In the genomic region with DNA sequence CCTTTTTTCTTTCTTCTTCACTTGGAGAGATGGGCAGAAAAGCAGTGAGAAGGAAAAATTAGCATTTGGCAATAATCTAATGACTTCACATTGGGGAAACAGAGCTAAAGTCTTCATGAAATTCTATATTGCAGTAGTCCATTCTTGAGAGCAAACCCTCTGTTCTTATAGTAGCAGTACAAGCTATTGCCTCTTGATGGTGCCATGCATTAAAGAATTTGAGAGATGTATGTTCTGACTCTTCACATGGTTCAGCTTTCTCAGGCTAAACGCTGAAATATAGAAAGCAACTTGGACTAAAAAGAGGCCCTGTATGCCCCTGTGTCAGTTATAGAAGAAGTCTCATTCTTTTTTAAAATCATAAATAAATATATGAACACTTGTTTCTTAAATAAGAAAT, we compare ENCODE assay signal across 8 cellular contexts. TPM values are rescaled to one million over a fixed set of nuclear protein-coding genes. Genes with fewer than 3 reads are reported as not detected.
DNase-seq lines count a peak whose midpoint lies in the region; ATAC-seq and TF ChIP-seq lines count a peak whose summit lies in the region.

No MANE protein-coding gene starts in this region.

- POLR2A ChIA-PET in activated CD4-positive, alpha-beta T cell treated with anti-CD3 and anti-CD28 coated beads for 36 hours (lab: Charles Lee), result no interaction called here
- POLR2A ChIA-PET in activated CD4-positive, alpha-beta T cell treated with anti-CD3 and anti-CD28 coated beads, Interleukin-2, amount 10 ng/mL, durations not matched to agents 7 days and 5 days (lab: Charles Lee), result no interaction called here

- no peaks in the 10 kb centered on the region for H3K27me3 ChIP-seq in dorsolateral prefrontal cortex
- no peaks in the 10 kb centered on the region for H3K27me3 ChIP-seq in tibial artery

- no peak overlapping the region for H3K27ac ChIP-seq in dorsolateral prefrontal cortex
- H3K27ac ChIP-seq in tibial artery, result no peak overlapping the region

- no peak overlapping the region for H3K27ac Mint-ChIP-seq in activated CD4-positive, alpha-beta T cell treated with anti-CD3 and anti-CD28 coated beads for 36 hours
- H3K27ac Mint-ChIP-seq in activated CD4-positive, alpha-beta T cell treated with anti-CD3 and anti-CD28 coated beads, Interleukin-2, amount 10 ng/mL, durations not matched to agents 7 days and 5 days, result no peak overlapping the region
- H3K27ac Mint-ChIP-seq in stimulated activated effector memory CD8-positive, alpha-beta T cell treated with anti-CD3 and anti-CD28 coated beads, Interleukin-12 subunit alpha, Interleukin-12 subunit beta, amount 100 ng/mL, for 72 hours, result no peak overlapping the region

- intact Hi-C loops in activated CD4-positive, alpha-beta T cell treated with anti-CD3 and anti-CD28 coated beads for 36 hours (cut with DNase I, micrococcal nuclease), result loop anchor here (2.0 to 10.0 kb wide), 2 partner anchors 72 to 120 kb away; no protein-coding TSS in a partner anchor
- intact Hi-C loops in dorsolateral prefrontal cortex (cut with DNase I), result loop anchor here (2.0 to 5.0 kb wide), 2 partner anchors 72 to 76 kb away; no protein-coding TSS in a partner anchor
- intact Hi-C loops in tibial artery (cut with DNase I; ENCODE audit: low total_unique reads), result no loop called here

- H3K4me3 Mint-ChIP-seq in activated CD4-positive, alpha-beta T cell treated with anti-CD3 and anti-CD28 coated beads for 36 hours, result no peak overlapping the region
- no peak overlapping the region for H3K4me3 Mint-ChIP-seq in activated CD4-positive, alpha-beta T cell treated with anti-CD3 and anti-CD28 coated beads, Interleukin-2, amount 10 ng/mL, durations not matched to agents 7 days and 5 days
- H3K4me3 Mint-ChIP-seq in stimulated activated effector memory CD8-positive, alpha-beta T cell treated with anti-CD3 and anti-CD28 coated beads, Interleukin-12 subunit alpha, Interleukin-12 subunit beta, amount 100 ng/mL, for 72 hours, result no peak overlapping the region

- H3K4me1 Mint-ChIP-seq in activated CD4-positive, alpha-beta T cell treated with anti-CD3 and anti-CD28 coated beads for 36 hours, result no peaks in the 10 kb centered on the region
- peaks cover 4% of the 10 kb centered on the region for H3K4me1 Mint-ChIP-seq in activated CD4-positive, alpha-beta T cell treated with anti-CD3 and anti-CD28 coated beads, Interleukin-2, amount 10 ng/mL, durations not matched to agents 7 days and 5 days
- peaks cover 8% of the 10 kb centered on the region for H3K4me1 Mint-ChIP-seq in stimulated activated effector memory CD8-positive, alpha-beta T cell treated with anti-CD3 and anti-CD28 coated beads, Interleukin-12 subunit alpha, Interleukin-12 subunit beta, amount 100 ng/mL, for 72 hours

- ATAC-seq in activated CD4-positive, alpha-beta T cell treated with anti-CD3 and anti-CD28 coated beads for 36 hours, result peak; percentile 47
- peak; percentile 39 for ATAC-seq in stimulated activated effector memory CD8-positive, alpha-beta T cell treated with anti-CD3 and anti-CD28 coated beads, Interleukin-12 subunit alpha, Interleukin-12 subunit beta, amount 100 ng/mL, for 72 hours
- no peak for ATAC-seq in GM21526 (IDR thresholded peaks at IDR 0.05; ENCODE audit: low FRiP score, unreplicated experiment)

- no peaks in the 10 kb centered on the region for H3K9me3 Mint-ChIP-seq in activated CD4-positive, alpha-beta T cell treated with anti-CD3 and anti-CD28 coated beads for 36 hours (ENCODE audit: low read depth)
- H3K9me3 Mint-ChIP-seq in activated CD4-positive, alpha-beta T cell treated with anti-CD3 and anti-CD28 coated beads, Interleukin-2, amount 10 ng/mL, durations not matched to agents 7 days and 5 days, result no peaks in the 10 kb centered on the region
- H3K9me3 Mint-ChIP-seq in stimulated activated effector memory CD8-positive, alpha-beta T cell treated with anti-CD3 and anti-CD28 coated beads, Interleukin-12 subunit alpha, Interleukin-12 subunit beta, amount 100 ng/mL, for 72 hours, result no peaks in the 10 kb centered on the region

- H3K27me3 Mint-ChIP-seq in activated CD4-positive, alpha-beta T cell treated with anti-CD3 and anti-CD28 coated beads for 36 hours, result no peaks in the 10 kb centered on the region
- no peaks in the 10 kb centered on the region for H3K27me3 Mint-ChIP-seq in activated CD4-positive, alpha-beta T cell treated with anti-CD3 and anti-CD28 coated beads, Interleukin-2, amount 10 ng/mL, durations not matched to agents 7 days and 5 days

- peaks cover 0 to 57% (median 8%) of the 10 kb centered on the region in 4 donors for H3K4me1 ChIP-seq in tibial artery

- TF ChIP-seq CTCF in dorsolateral prefrontal cortex (IDR thresholded peaks at IDR 0.05 in 54 of 56, conservative IDR thresholded peaks at IDR 0.05 in 2 of 56; ENCODE audit: low read depth in 1 of 56, partially characterized antibody in 56 of 56) (peak in 55 of 56 donors; percentile 27 to 77 (median 56)), tibial artery (IDR thresholded peaks at IDR 0.05) (no peak)

- H3K36me3 Mint-ChIP-seq in activated CD4-positive, alpha-beta T cell treated with anti-CD3 and anti-CD28 coated beads for 36 hours (ENCODE audit: low read depth), result no peaks in the 10 kb centered on the region
- H3K36me3 Mint-ChIP-seq in activated CD4-positive, alpha-beta T cell treated with anti-CD3 and anti-CD28 coated beads, Interleukin-2, amount 10 ng/mL, durations not matched to agents 7 days and 5 days (ENCODE audit: low read depth), result no peaks in the 10 kb centered on the region
- H3K36me3 Mint-ChIP-seq in stimulated activated effector memory CD8-positive, alpha-beta T cell treated with anti-CD3 and anti-CD28 coated beads, Interleukin-12 subunit alpha, Interleukin-12 subunit beta, amount 100 ng/mL, for 72 hours, result no peaks in the 10 kb centered on the region

- H3K4me3 ChIP-seq in dorsolateral prefrontal cortex (no peak overlapping the region), tibial artery (no peak overlapping the region)

- no peak for DNase-seq in activated CD4-positive, alpha-beta T cell treated with anti-CD3 and anti-CD28 coated beads for 36 hours
- DNase-seq in activated CD4-positive, alpha-beta T cell treated with anti-CD3 and anti-CD28 coated beads, Interleukin-2, amount 10 ng/mL, durations not matched to agents 7 days and 5 days, result no peak
- peak; percentile 76 for DNase-seq in NCI-H2171 treated with DMSO at 0.1 percent for 48 hours (lab: John Stamatoyannopoulos, UW)
- DNase-seq in dorsolateral prefrontal cortex, result no peak
- DNase-seq in stimulated activated effector memory CD8-positive, alpha-beta T cell treated with anti-CD3 and anti-CD28 coated beads, Interleukin-12 subunit alpha, Interleukin-12 subunit beta, amount 100 ng/mL, for 72 hours (ENCODE audit: low spot score in 2 of 2), result no peak
- DNase-seq in tibial artery, result no peak
- no peak for DNase-seq in NOMO-1 (lab: John Stamatoyannopoulos, UW; ENCODE audit: unreplicated experiment in 2 of 2)

- no peaks in the 10 kb centered on the region for H3K9me3 ChIP-seq in tibial artery

- CTCF ChIA-PET in activated CD4-positive, alpha-beta T cell treated with anti-CD3 and anti-CD28 coated beads for 36 hours (lab: Charles Lee), result interaction anchor here (0.6 to 1.2 kb wide), 8 partner anchors 59 to 186 kb away, joined by 3 to 8 read pairs (median 4); no protein-coding TSS in a partner anchor
- CTCF ChIA-PET in activated CD4-positive, alpha-beta T cell treated with anti-CD3 and anti-CD28 coated beads, Interleukin-2, amount 10 ng/mL, durations not matched to agents 7 days and 5 days (lab: Charles Lee), result interaction anchor here (0.5 kb wide), 1 partner anchor 158 kb away, joined by 3 read pairs; no protein-coding TSS in a partner anchor

- peaks cover 0 to 16% (median 7%) of the 10 kb centered on the region in 3 donors for H3K36me3 ChIP-seq in tibial artery

RNA-seq across cellular contexts. Expression of gene PHLDB2, which starts 36.0 kb away (rescaled TPM):
- under 1 TPM; 0.75 to 0.81 TPM for total RNA-seq in activated CD4-positive, alpha-beta T cell treated with anti-CD3 and anti-CD28 coated beads for 36 hours
- total RNA-seq in activated CD4-positive, alpha-beta T cell treated with anti-CD3 and anti-CD28 coated beads, Interleukin-2, amount 10 ng/mL, durations not matched to agents 7 days and 5 days, result 1 to 10 TPM; 1.9 to 2.7 TPM
- 10 to 100 TPM in 74 of 120 experiments, 1 to 10 TPM in 46; 4.6 to 36.6 (median 11.3) TPM for total RNA-seq in dorsolateral prefrontal cortex

Comparison
In these comparisons a context has a peak if more than half of its experiments do, and no peak if none do; other contexts are left out.
1. CTCF ChIP-seq: peak in dorsolateral prefrontal cortex (55 of 56); none in tibial artery (0 of 2).